8 cellular contexts compared by ENCODE assay signal in genomic region chr10:102645741-102646609, GRCh38. TPM values are rescaled to one million over a fixed set of nuclear protein-coding genes. Genes with fewer than 3 reads are reported as not detected.
DNase-seq lines count a peak whose midpoint lies in the region; ATAC-seq, FAIRE-seq and TF ChIP-seq lines count a peak whose summit lies in the region.

No MANE protein-coding gene starts in this region.

- H4K20me1 ChIP-seq in neural progenitor cell (ENCODE audit: low read depth), result peaks cover 64% of the 10 kb centered on the region

- H3K27me3 Mint-ChIP-seq in activated T-helper 17 cell treated with anti-CD3 and anti-CD28 coated beads, Interleukin-2, amount 50 U/mL, for 72 hours, result no peaks in the 10 kb centered on the region
- H3K27me3 Mint-ChIP-seq in neural progenitor cell (ENCODE audit: insufficient read depth, low read depth), result peaks cover 14% of the 10 kb centered on the region

- H3K9me3 ChIP-seq in neural progenitor cell (ENCODE audit: low read depth), result no peaks in the 10 kb centered on the region

- H3K4me3 Mint-ChIP-seq in activated T-helper 17 cell treated with anti-CD3 and anti-CD28 coated beads, Interleukin-2, amount 50 U/mL, for 72 hours, result peak overlapping the region; percentile 99
- peak overlapping the region; percentile 98 for H3K4me3 Mint-ChIP-seq in neural progenitor cell

- peak; percentile 61 for FAIRE-seq in RCC 7860 (lab: Jason Lieb, UNC)

- H3K27me3 ChIP-seq in neural progenitor cell, result no peaks in the 10 kb centered on the region

- peaks cover 59% of the 10 kb centered on the region for H3K36me3 Mint-ChIP-seq in activated T-helper 17 cell treated with anti-CD3 and anti-CD28 coated beads, Interleukin-2, amount 50 U/mL, for 72 hours (ENCODE audit: low read depth)
- H3K36me3 Mint-ChIP-seq in neural progenitor cell, result peaks cover 5% of the 10 kb centered on the region

- no peak overlapping the region for H2AFZ ChIP-seq in neural progenitor cell (replicated peaks)

- peak overlapping the region; percentile 94 for H3K4me2 ChIP-seq in neural progenitor cell

- H3K4me1 ChIP-seq in neural progenitor cell, result peaks cover 54% of the 10 kb centered on the region

- H3K9me3 Mint-ChIP-seq in activated T-helper 17 cell treated with anti-CD3 and anti-CD28 coated beads, Interleukin-2, amount 50 U/mL, for 72 hours, result no peaks in the 10 kb centered on the region
- H3K9me3 Mint-ChIP-seq in neural progenitor cell, result peaks cover 3% of the 10 kb centered on the region

- no peak for TF ChIP-seq CTCF in fibroblast of pulmonary artery (IDR thresholded peaks at IDR 0.05; ENCODE audit: low read length, missing control alignments)
- no peak for TF ChIP-seq CTCF in neural progenitor cell (IDR thresholded peaks at IDR 0.05)

- H3K27ac Mint-ChIP-seq in activated T-helper 17 cell treated with anti-CD3 and anti-CD28 coated beads, Interleukin-2, amount 50 U/mL, for 72 hours, result peak overlapping the region; percentile 97
- peak overlapping the region; percentile 90 for H3K27ac Mint-ChIP-seq in neural progenitor cell

- H3K79me2 ChIP-seq in neural progenitor cell (ENCODE audit: low read depth), result peaks cover 74% of the 10 kb centered on the region

- DNase-seq in AG08395 (ENCODE audit: low spot score) (peak; percentile 87), RCC 7860 (ENCODE audit: low spot score) (peak; percentile 76), fibroblast of pulmonary artery (ENCODE audit: low read depth) (peak; percentile 95), neural progenitor cell (ENCODE audit: low spot score) (peak; percentile 64), stromal cell of bone marrow (ENCODE audit: low read depth) (peak; percentile 96)

- peak overlapping the region; percentile 100 for H3K4me3 ChIP-seq in fibroblast of pulmonary artery (replicated peaks; ENCODE audit: low read depth, low read length)
- peak overlapping the region; percentile 94 for H3K4me3 ChIP-seq in neural progenitor cell

- peaks cover 33% of the 10 kb centered on the region for H3K4me1 Mint-ChIP-seq in activated T-helper 17 cell treated with anti-CD3 and anti-CD28 coated beads, Interleukin-2, amount 50 U/mL, for 72 hours
- peaks cover 60% of the 10 kb centered on the region for H3K4me1 Mint-ChIP-seq in neural progenitor cell

- peak overlapping the region; percentile 41 for H3K9ac ChIP-seq in neural progenitor cell

- H3K27ac ChIP-seq in neural progenitor cell, result no peak overlapping the region

- ATAC-seq in GM18870 (IDR thresholded peaks at IDR 0.05; ENCODE audit: unreplicated experiment), result peak; percentile 35
- peak; percentile 32 for ATAC-seq in HG03159 (IDR thresholded peaks at IDR 0.05; ENCODE audit: unreplicated experiment)
- ATAC-seq in activated T-helper 17 cell treated with anti-CD3 and anti-CD28 coated beads, Interleukin-2, amount 50 U/mL, for 72 hours (replicated peaks), result peak; percentile 64

- no peaks in the 10 kb centered on the region for H3K36me3 ChIP-seq in neural progenitor cell

- peaks cover 78% of the 10 kb centered on the region for H3F3A ChIP-seq in neural progenitor cell (ENCODE audit: low read depth)

RNA-seq across cellular contexts. Expression of gene TRIM8, which starts 1.7 kb away (rescaled TPM):
- 10 to 100 TPM; 60.0 to 73.9 TPM for total RNA-seq in activated T-helper 17 cell treated with anti-CD3 and anti-CD28 coated beads, Interleukin-2, amount 50 U/mL, for 72 hours
- total RNA-seq in neural progenitor cell (ENCODE audit: low replicate concordance), result 31.4 and 33.8 TPM in 2 replicates
